ENCODE assay signal across 8 cellular contexts in genomic region chr7:26397786-26398435, GRCh38.
A peak's percentile ranks its signal among the peaks of the same experiment; 100 is the strongest.
DNase-seq lines count a peak whose midpoint lies in the region; ATAC-seq and TF ChIP-seq lines count a peak whose summit lies in the region.

No MANE protein-coding gene starts in this region.

- H3K9me2 ChIP-seq in Loucy (replicated peaks; ENCODE audit: low read depth, low read length) = no peaks in the 10 kb centered on the region

- H3K27me3 ChIP-seq in Loucy (ENCODE audit: insufficient read depth, low read length, poor library complexity, severe bottlenecking) (no peaks in the 10 kb centered on the region), right atrium auricular region (no peaks in the 10 kb centered on the region), prostate gland (replicated peaks; ENCODE audit: insufficient read depth) (no peaks in the 10 kb centered on the region)

- TF ChIP-seq CTCF in Loucy (conservative IDR thresholded peaks at IDR 0.05; ENCODE audit: low read length) (peak; percentile 30; the same call in 1 of the 2 replicates), right atrium auricular region (IDR thresholded peaks at IDR 0.05) (peak in 1 of 2 donors; percentile 24), prostate gland (IDR thresholded peaks at IDR 0.05) (no peak)

- H3K27me3 Mint-ChIP-seq in activated T-helper 2 cell treated with anti-CD3 and anti-CD28 coated beads, Interferon-gamma antibody, Interleukin-2, Interleukin-4, amounts not matched to agents 10 μg/mL and 5 μg/mL and 100 μg/mL, durations not matched to agents 14 hours and 24 hours and 36 hours (ENCODE audit: low read depth) = peaks cover 55% of the 10 kb centered on the region

- no peaks in the 10 kb centered on the region for H3K36me3 ChIP-seq in Loucy (ENCODE audit: insufficient read depth, low read length)
- H3K36me3 ChIP-seq in right atrium auricular region = no peaks in the 10 kb centered on the region
- no peaks in the 10 kb centered on the region for H3K36me3 ChIP-seq in prostate gland

- H3K27ac ChIP-seq in right atrium auricular region = peak overlapping the region; percentile 74 to 77
- H3K27ac ChIP-seq in prostate gland = peak overlapping the region; percentile 64 to 66

- no peak for TF ChIP-seq POLR2A in prostate gland (IDR thresholded peaks at IDR 0.05)

- H3F3A ChIP-seq in Loucy (ENCODE audit: low read depth) = no peaks in the 10 kb centered on the region

- 9% methylated on average over 10 of the region's 38 CpGs for WGBS in prostate gland

- H3K36me3 Mint-ChIP-seq in activated T-helper 2 cell treated with anti-CD3 and anti-CD28 coated beads, Interferon-gamma antibody, Interleukin-2, Interleukin-4, amounts not matched to agents 10 μg/mL and 5 μg/mL and 100 μg/mL, durations not matched to agents 14 hours and 24 hours and 36 hours (ENCODE audit: low read depth) = no peaks in the 10 kb centered on the region

- H3K27ac Mint-ChIP-seq in activated T-helper 2 cell treated with anti-CD3 and anti-CD28 coated beads, Interferon-gamma antibody, Interleukin-2, Interleukin-4, amounts not matched to agents 10 μg/mL and 5 μg/mL and 100 μg/mL, durations not matched to agents 14 hours and 24 hours and 36 hours = no peak overlapping the region

- no peaks in the 10 kb centered on the region for H4K20me1 ChIP-seq in Loucy (ENCODE audit: insufficient read depth, low read length, poor library complexity, severe bottlenecking)

- DNase-seq in SHP77 (lab: John Stamatoyannopoulos, UW) = peak; percentile 18 to 46
- DNase-seq in SHP77 treated with DMSO at 0.1 percent for 48 hours (lab: John Stamatoyannopoulos, UW) = no peak
- DNase-seq in activated T-helper 2 cell treated with anti-CD3 and anti-CD28 coated beads, Interferon-gamma antibody, Interleukin-2, Interleukin-4, amounts not matched to agents 10 μg/mL and 5 μg/mL and 100 μg/mL, durations not matched to agents 14 hours and 24 hours and 36 hours (ENCODE audit: low spot score) = peak; percentile 14
- DNase-seq in right atrium auricular region (ENCODE audit: low spot score) = no peak
- peak; percentile 20 for DNase-seq in prostate gland (ENCODE audit: low spot score)
- no peak for DNase-seq in mucosa of gallbladder (ENCODE audit: low spot score)

- peak overlapping the region; percentile 81 for H3K9ac ChIP-seq in Loucy (ENCODE audit: low read depth, low read length, poor library complexity, severe bottlenecking)

- H3K4me2 ChIP-seq in Loucy (ENCODE audit: low read depth, low read length, poor library complexity, severe bottlenecking) = peak overlapping the region; percentile 91

- H2AFZ ChIP-seq in Loucy (ENCODE audit: low read length) = peak overlapping the region; percentile 95

- ATAC-seq in GM21737 (IDR thresholded peaks at IDR 0.05; ENCODE audit: unreplicated experiment) = peak; percentile 24

- H3K4me1 Mint-ChIP-seq in activated T-helper 2 cell treated with anti-CD3 and anti-CD28 coated beads, Interferon-gamma antibody, Interleukin-2, Interleukin-4, amounts not matched to agents 10 μg/mL and 5 μg/mL and 100 μg/mL, durations not matched to agents 14 hours and 24 hours and 36 hours (ENCODE audit: low read depth) = peaks cover 15% of the 10 kb centered on the region

- intact Hi-C loops in activated T-helper 2 cell treated with anti-CD3 and anti-CD28 coated beads, Interferon-gamma antibody, Interleukin-2, Interleukin-4, amounts not matched to agents 10 μg/mL and 5 μg/mL and 100 μg/mL, durations not matched to agents 14 hours and 24 hours and 36 hours (cut with micrococcal nuclease) = loop anchor here (1.0 to 10.0 kb wide), 3 partner anchors 21 to 1673 kb away; partner anchors contain the start of gene HIBADH
- intact Hi-C loops in prostate gland (cut with DNase I) = no loop called here

- H3K4me1 ChIP-seq in Loucy (ENCODE audit: insufficient read depth, low read length, poor library complexity, severe bottlenecking) (peaks cover 16% of the 10 kb centered on the region), right atrium auricular region (peaks cover 0 to 15% of the 10 kb centered on the region in 2 donors), prostate gland (replicated peaks) (no peaks in the 10 kb centered on the region)

- H3K9me3 Mint-ChIP-seq in activated T-helper 2 cell treated with anti-CD3 and anti-CD28 coated beads, Interferon-gamma antibody, Interleukin-2, Interleukin-4, amounts not matched to agents 10 μg/mL and 5 μg/mL and 100 μg/mL, durations not matched to agents 14 hours and 24 hours and 36 hours = no peaks in the 10 kb centered on the region

- H3K4me3 Mint-ChIP-seq in activated T-helper 2 cell treated with anti-CD3 and anti-CD28 coated beads, Interferon-gamma antibody, Interleukin-2, Interleukin-4, amounts not matched to agents 10 μg/mL and 5 μg/mL and 100 μg/mL, durations not matched to agents 14 hours and 24 hours and 36 hours (ENCODE audit: low read depth) = peak overlapping the region; percentile 74

- H3K79me2 ChIP-seq in Loucy (ENCODE audit: insufficient read depth, low read length) = peaks cover 8% of the 10 kb centered on the region; the same call in 1 of the 2 replicates

- H3K9me3 ChIP-seq in Loucy (ENCODE audit: insufficient read depth, low read depth, low read length) (no peaks in the 10 kb centered on the region), right atrium auricular region (no peaks in the 10 kb centered on the region), prostate gland (no peaks in the 10 kb centered on the region)

- H3K4me3 ChIP-seq in Loucy (ENCODE audit: low read length, poor library complexity, severe bottlenecking) (peak overlapping the region; percentile 83), right atrium auricular region (peak overlapping the region; percentile 60 to 63), prostate gland (peak overlapping the region; percentile 44 to 57)

Comparison
In these comparisons a context has a peak if more than half of its experiments do, and no peak if none do; other contexts are left out.
1. DNase-seq: peak in SHP77 (2 of 2), activated T-helper 2 cell treated with anti-CD3 and anti-CD28 coated beads, Interferon-gamma antibody, Interleukin-2, Interleukin-4, amounts not matched to agents 10 μg/mL and 5 μg/mL and 100 μg/mL, durations not matched to agents 14 hours and 24 hours and 36 hours (single experiment) and prostate gland (single experiment); none in SHP77 treated with DMSO at 0.1 percent for 48 hours (single experiment), right atrium auricular region (single experiment) and mucosa of gallbladder (single experiment).
2. Peak in every context shown above with its lines, with median percentiles within 50 percentile points of each other: H3K4me3 ChIP-seq.